1 cellular context compared by ENCODE assay signal in the genomic region with DNA sequence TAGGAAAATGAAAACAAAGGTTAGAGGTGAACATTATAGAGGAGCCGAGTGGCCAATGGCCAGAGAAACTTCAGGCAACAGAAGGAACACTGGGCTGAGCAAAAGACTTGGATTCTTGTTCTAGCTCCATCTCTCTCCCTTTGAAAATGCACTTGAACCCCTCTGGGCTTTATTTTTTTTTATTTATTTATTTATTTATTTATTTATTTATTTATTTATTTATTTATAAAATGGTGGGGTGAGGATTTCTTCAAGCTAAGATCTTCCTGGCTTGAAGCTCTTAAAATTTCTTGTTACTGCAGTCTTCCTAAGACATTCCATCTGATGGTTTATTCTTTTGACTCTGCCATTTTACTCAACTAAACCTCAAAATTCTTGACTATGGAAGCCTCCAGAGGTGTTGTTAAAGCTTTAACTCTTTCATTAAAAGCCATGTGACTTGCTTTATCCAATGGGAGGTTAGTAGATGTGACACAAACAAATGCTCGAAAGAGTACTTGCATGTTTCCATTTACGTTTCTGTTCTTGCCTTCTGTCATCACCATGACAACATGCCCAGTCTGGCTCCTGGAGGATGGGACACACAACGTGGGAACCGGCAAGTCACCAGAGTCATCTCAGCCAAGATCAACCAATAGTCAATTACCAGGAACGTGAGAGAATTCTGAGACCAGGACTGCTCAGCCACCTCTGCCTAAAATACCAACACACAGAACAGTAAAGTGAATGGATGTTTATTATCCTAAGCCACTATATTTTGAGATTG.
TF ChIP-seq lines count a peak whose summit lies in the region.

No MANE protein-coding gene starts in this region.

TF ChIP-seq in HEK293, 187 proteins besides CTCF, POLR2A, EP300 and RAD21 (continued from another document):
- TF ChIP-seq, protein P1, sequence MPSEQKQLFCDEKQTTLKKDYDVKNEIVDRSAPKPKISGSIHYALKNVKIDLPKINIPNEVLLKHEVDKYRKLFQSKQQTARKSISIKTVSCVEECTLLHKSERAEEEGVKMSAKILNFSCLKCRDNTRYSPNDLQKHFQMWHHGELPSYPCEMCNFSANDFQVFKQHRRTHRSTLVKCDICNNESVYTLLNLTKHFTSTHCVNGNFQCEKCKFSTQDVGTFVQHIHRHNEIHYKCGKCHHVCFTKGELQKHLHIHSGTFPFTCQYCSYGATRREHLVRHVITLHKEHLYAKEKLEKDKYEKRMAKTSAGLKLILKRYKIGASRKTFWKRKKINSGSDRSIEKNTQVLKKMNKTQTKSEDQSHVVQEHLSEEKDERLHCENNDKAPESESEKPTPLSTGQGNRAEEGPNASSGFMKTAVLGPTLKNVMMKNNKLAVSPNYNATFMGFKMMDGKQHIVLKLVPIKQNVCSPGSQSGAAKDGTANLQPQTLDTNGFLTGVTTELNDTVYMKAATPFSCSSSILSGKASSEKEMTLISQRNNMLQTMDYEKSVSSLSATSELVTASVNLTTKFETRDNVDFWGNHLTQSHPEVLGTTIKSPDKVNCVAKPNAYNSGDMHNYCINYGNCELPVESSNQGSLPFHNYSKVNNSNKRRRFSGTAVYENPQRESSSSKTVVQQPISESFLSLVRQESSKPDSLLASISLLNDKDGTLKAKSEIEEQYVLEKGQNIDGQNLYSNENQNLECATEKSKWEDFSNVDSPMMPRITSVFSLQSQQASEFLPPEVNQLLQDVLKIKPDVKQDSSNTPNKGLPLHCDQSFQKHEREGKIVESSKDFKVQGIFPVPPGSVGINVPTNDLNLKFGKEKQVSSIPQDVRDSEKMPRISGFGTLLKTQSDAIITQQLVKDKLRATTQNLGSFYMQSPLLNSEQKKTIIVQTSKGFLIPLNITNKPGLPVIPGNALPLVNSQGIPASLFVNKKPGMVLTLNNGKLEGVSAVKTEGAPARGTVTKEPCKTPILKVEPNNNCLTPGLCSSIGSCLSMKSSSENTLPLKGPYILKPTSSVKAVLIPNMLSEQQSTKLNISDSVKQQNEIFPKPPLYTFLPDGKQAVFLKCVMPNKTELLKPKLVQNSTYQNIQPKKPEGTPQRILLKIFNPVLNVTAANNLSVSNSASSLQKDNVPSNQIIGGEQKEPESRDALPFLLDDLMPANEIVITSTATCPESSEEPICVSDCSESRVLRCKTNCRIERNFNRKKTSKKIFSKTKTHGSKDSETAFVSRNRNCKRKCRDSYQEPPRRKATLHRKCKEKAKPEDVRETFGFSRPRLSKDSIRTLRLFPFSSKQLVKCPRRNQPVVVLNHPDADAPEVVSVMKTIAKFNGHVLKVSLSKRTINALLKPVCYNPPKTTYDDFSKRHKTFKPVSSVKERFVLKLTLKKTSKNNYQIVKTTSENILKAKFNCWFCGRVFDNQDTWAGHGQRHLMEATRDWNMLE (tag by site-specific recombination; conservative IDR thresholded peaks at IDR 0.05; ENCODE audit: low read depth): peak; percentile 65; the same call in 1 of the 2 replicates
- TF ChIP-seq KLF10 (tag by site-specific recombination; IDR thresholded peaks at IDR 0.05): no peak
- TF ChIP-seq ZFHX2 (tag by site-specific recombination; conservative IDR thresholded peaks at IDR 0.05): no peak
- 0 out of 2 replicates have a peak, but pooled peaks have one; percentile 33 for TF ChIP-seq ZNF623 (tag by site-specific recombination; IDR thresholded peaks at IDR 0.05)
- peak; percentile 52 for TF ChIP-seq ZNF555 (tag by site-specific recombination; conservative IDR thresholded peaks at IDR 0.05)
- TF ChIP-seq, protein P2, sequence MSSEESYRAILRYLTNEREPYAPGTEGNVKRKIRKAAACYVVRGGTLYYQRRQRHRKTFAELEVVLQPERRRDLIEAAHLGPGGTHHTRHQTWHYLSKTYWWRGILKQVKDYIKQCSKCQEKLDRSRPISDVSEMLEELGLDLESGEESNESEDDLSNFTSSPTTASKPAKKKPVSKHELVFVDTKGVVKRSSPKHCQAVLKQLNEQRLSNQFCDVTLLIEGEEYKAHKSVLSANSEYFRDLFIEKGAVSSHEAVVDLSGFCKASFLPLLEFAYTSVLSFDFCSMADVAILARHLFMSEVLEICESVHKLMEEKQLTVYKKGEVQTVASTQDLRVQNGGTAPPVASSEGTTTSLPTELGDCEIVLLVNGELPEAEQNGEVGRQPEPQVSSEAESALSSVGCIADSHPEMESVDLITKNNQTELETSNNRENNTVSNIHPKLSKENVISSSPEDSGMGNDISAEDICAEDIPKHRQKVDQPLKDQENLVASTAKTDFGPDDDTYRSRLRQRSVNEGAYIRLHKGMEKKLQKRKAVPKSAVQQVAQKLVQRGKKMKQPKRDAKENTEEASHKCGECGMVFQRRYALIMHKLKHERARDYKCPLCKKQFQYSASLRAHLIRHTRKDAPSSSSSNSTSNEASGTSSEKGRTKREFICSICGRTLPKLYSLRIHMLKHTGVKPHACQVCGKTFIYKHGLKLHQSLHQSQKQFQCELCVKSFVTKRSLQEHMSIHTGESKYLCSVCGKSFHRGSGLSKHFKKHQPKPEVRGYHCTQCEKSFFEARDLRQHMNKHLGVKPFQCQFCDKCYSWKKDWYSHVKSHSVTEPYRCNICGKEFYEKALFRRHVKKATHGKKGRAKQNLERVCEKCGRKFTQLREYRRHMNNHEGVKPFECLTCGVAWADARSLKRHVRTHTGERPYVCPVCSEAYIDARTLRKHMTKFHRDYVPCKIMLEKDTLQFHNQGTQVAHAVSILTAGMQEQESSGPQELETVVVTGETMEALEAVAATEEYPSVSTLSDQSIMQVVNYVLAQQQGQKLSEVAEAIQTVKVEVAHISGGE (tag by site-specific recombination; conservative IDR thresholded peaks at IDR 0.05; ENCODE audit: low read depth): peak; percentile 56; the same call in 1 of the 2 replicates
- peak; percentile 56 for TF ChIP-seq ZNF426 (tag by site-specific recombination; IDR thresholded peaks at IDR 0.05)
